8 cellular contexts compared by ENCODE assay signal in the genomic region with DNA sequence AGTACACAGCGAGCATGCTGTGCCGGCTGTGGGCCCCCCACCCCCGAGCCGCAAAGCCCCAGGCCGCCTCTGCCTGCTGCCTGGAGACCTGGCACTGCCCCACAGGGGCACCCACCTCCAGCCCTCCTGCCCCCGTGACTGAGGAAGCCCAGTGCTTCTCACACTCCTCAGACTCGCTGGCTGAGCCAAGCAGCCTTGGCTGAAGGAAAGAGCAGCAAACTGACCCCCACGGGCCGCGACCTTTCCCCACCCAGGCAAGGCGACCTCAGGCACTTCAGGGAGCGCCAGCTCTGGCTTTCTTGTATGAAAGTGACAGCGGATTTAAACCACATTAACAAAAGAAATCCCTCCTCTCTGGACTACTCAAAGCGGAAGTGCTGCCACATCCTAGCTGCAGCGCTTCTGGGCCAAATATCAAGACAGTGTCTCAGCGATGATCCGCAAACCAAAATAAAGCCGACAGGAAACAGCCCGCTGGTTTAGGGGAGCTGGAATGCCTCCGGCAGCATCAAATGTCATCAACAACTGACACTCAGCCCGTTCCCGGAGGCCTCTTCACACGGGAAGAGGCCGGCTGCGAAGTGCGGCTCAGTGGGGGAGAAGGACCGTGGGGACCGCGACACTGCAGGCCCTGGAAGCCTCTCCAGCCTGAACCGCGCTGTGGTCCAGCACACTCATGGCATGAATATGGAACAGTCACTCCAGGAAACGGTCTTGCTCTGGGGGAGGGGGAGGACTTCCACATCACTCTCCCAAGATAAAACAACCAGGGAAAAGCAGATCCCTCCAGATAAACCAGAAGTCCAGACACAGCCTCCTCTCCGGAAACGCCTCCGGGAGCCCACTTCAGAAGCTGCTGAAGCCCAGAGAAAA. TPM values are rescaled to one million over a fixed set of nuclear protein-coding genes. Genes with fewer than 3 reads are reported as not detected.
DNase-seq lines count a peak whose midpoint lies in the region; ATAC-seq and TF ChIP-seq lines count a peak whose summit lies in the region.

No MANE protein-coding gene starts in this region.

- CTCF ChIA-PET in HEK293 (lab: Yijun Ruan, JAX) (interaction anchor here (0.6 kb wide), 1 partner anchor 93 kb away, joined by 3 read pairs; no protein-coding TSS in a partner anchor), PC-3 (lab: Charles Lee) (no interaction called here)

- H3K9ac ChIP-seq in PC-3 (ENCODE audit: low read length), result peak overlapping the region; percentile 66
- H3K9ac ChIP-seq in neural progenitor cell, result no peak overlapping the region

- no peak overlapping the region for H3K27ac ChIP-seq in HEK293 (ENCODE audit: extremely low read depth, low read depth, low read length)
- peak overlapping the region; percentile 72 for H3K27ac ChIP-seq in PC-3 (ENCODE audit: low read length)
- no peak overlapping the region for H3K27ac ChIP-seq in foreskin keratinocyte
- H3K27ac ChIP-seq in neural progenitor cell, result no peak overlapping the region

- no peaks in the 10 kb centered on the region for H3K9me2 ChIP-seq in PC-3 (replicated peaks; ENCODE audit: low read length)

- DNase-seq in COLO829 (ENCODE audit: low spot score), result peak; percentile 77
- peak; percentile 70 for DNase-seq in PC-3
- DNase-seq in activated naive CD4-positive, alpha-beta T cell treated with Interleukin-2 at 50 U/mL for 16 hours, result peak; percentile 54
- DNase-seq in foreskin keratinocyte, result peak; percentile 61 to 77
- peak; percentile 68 for DNase-seq in neural progenitor cell (ENCODE audit: low spot score)
- DNase-seq in NCI-H446 treated with DMSO at 0.1 percent for 48 hours (lab: John Stamatoyannopoulos, UW), result no peak

- intact Hi-C loops in PC-3 (cut with micrococcal nuclease), result no loop called here

- peak overlapping the region; percentile 98 for H3K4me3 Mint-ChIP-seq in neural progenitor cell

- POLR2A ChIA-PET in HEK293 (lab: Yijun Ruan, JAX), result interaction anchor here (0.9 kb wide), 1 partner anchor 12 kb away, joined by 3 read pairs; no protein-coding TSS in a partner anchor
- POLR2A ChIA-PET in PC-3 (lab: Charles Lee; ENCODE audit: unreplicated experiment), result no interaction called here

- H3K27ac Mint-ChIP-seq in neural progenitor cell, result peak overlapping the region; percentile 84

- no peaks in the 10 kb centered on the region for H3K9me3 Mint-ChIP-seq in neural progenitor cell

- H3K9me3 ChIP-seq in HEK293 (ENCODE audit: control insufficient read depth, insufficient read depth, low read depth, low read length) (no peaks in the 10 kb centered on the region), PC-3 (ENCODE audit: low read length) (no peaks in the 10 kb centered on the region), neural progenitor cell (ENCODE audit: low read depth) (no peaks in the 10 kb centered on the region)

- no peak for TF ChIP-seq CTCF in HEK293 (tag by site-specific recombination; IDR thresholded peaks at IDR 0.05)
- TF ChIP-seq CTCF in PC-3 (conservative IDR thresholded peaks at IDR 0.05; ENCODE audit: low read depth, low read length), result no peak
- no peak for TF ChIP-seq CTCF in foreskin keratinocyte (conservative IDR thresholded peaks at IDR 0.05)
- TF ChIP-seq CTCF in neural progenitor cell (IDR thresholded peaks at IDR 0.05), result no peak

- peak overlapping the region; percentile 87 for H3K4me2 ChIP-seq in PC-3 (ENCODE audit: low read length)
- peak overlapping the region; percentile 97 for H3K4me2 ChIP-seq in neural progenitor cell

- H3K4me3 ChIP-seq in HEK293 (ENCODE audit: low read depth, low read length) (peak overlapping the region; percentile 48), PC-3 (ENCODE audit: low read length) (peak overlapping the region; percentile 69), neural progenitor cell (peak overlapping the region; percentile 77)

- H3K4me1 Mint-ChIP-seq in neural progenitor cell, result peaks cover 72% of the 10 kb centered on the region

- H2AFZ ChIP-seq in PC-3 (ENCODE audit: low read length) (peak overlapping the region; percentile 56), neural progenitor cell (replicated peaks) (peak overlapping the region; percentile 3)

- H4K20me1 ChIP-seq in PC-3 (ENCODE audit: low read length), result no peaks in the 10 kb centered on the region
- peaks cover 27% of the 10 kb centered on the region for H4K20me1 ChIP-seq in neural progenitor cell (ENCODE audit: low read depth)

- no peaks in the 10 kb centered on the region for H3K27me3 ChIP-seq in PC-3 (ENCODE audit: low read length)
- H3K27me3 ChIP-seq in foreskin keratinocyte, result no peaks in the 10 kb centered on the region
- H3K27me3 ChIP-seq in neural progenitor cell, result peaks cover 44% of the 10 kb centered on the region

- BruUV-seq in PC-3 (replicated peaks; lab: Mats Ljungman, UMichigan), result TSS peak; percentile 75

- H3K79me2 ChIP-seq in PC-3 (ENCODE audit: low read length), result peaks cover 58% of the 10 kb centered on the region
- H3K79me2 ChIP-seq in neural progenitor cell (ENCODE audit: low read depth), result no peaks in the 10 kb centered on the region

- H3K36me3 Mint-ChIP-seq in neural progenitor cell, result peaks cover 4% of the 10 kb centered on the region

- no peaks in the 10 kb centered on the region for H3K36me3 ChIP-seq in HEK293 (ENCODE audit: control insufficient read depth in 2 of 2, insufficient read depth in 1 of 2, low read length in 2 of 2)
- H3K36me3 ChIP-seq in PC-3 (ENCODE audit: low read depth, low read length), result no peaks in the 10 kb centered on the region
- no peaks in the 10 kb centered on the region for H3K36me3 ChIP-seq in neural progenitor cell

- H3K4me1 ChIP-seq in HEK293 (ENCODE audit: control insufficient read depth, insufficient read depth, low read length) (no peaks in the 10 kb centered on the region), PC-3 (ENCODE audit: insufficient read depth, low read length) (peaks cover 22% of the 10 kb centered on the region), foreskin keratinocyte (peaks cover 4% of the 10 kb centered on the region), neural progenitor cell (peaks cover 37% of the 10 kb centered on the region)

- peaks cover 13% of the 10 kb centered on the region for H3K27me3 Mint-ChIP-seq in neural progenitor cell (ENCODE audit: insufficient read depth, low read depth)

- H3F3A ChIP-seq in PC-3 (ENCODE audit: low read length, unreplicated experiment) (peaks cover 4% of the 10 kb centered on the region), neural progenitor cell (ENCODE audit: low read depth) (peaks cover 25% of the 10 kb centered on the region)

- ATAC-seq in PC-3, result peak; percentile 42
- ATAC-seq in foreskin keratinocyte, result peak; percentile 68
- ATAC-seq in GM21447 (IDR thresholded peaks at IDR 0.05; ENCODE audit: unreplicated experiment), result no peak

TF ChIP-seq in HEK293, 187 proteins besides CTCF, POLR2A, EP300 and RAD21 (continues in another document):
- TF ChIP-seq GLIS1 (tag by site-specific recombination; IDR thresholded peaks at IDR 0.05) (peak; percentile 63), ZNF623 (tag by site-specific recombination; IDR thresholded peaks at IDR 0.05) (no peak), KLF7 (tag by site-specific recombination; IDR thresholded peaks at IDR 0.05; ENCODE audit: borderline replicate concordance) (no peak), ZIC2 (tag by site-specific recombination; IDR thresholded peaks at IDR 0.05) (peak; percentile 77), ZNF785 (tag by site-specific recombination; IDR thresholded peaks at IDR 0.05) (no peak), ZNF514 (tag by site-specific recombination; IDR thresholded peaks at IDR 0.05) (no peak), ZFHX2 (tag by site-specific recombination; conservative IDR thresholded peaks at IDR 0.05) (peak; percentile 41; the same call in 1 of the 2 replicates), SCRT1 (tag by site-specific recombination; IDR thresholded peaks at IDR 0.05; ENCODE audit: borderline replicate concordance) (no peak), ZNF561 (tag by site-specific recombination; IDR thresholded peaks at IDR 0.05; ENCODE audit: borderline replicate concordance) (0 out of 2 replicates have a peak, but pooled peaks have one; percentile 26), ZNF416 (tag by site-specific recombination; IDR thresholded peaks at IDR 0.05) (no peak), HOXC10 (CRISPR knock-in tag; IDR thresholded peaks at IDR 0.05) (no peak)
- TF ChIP-seq, protein P1, sequence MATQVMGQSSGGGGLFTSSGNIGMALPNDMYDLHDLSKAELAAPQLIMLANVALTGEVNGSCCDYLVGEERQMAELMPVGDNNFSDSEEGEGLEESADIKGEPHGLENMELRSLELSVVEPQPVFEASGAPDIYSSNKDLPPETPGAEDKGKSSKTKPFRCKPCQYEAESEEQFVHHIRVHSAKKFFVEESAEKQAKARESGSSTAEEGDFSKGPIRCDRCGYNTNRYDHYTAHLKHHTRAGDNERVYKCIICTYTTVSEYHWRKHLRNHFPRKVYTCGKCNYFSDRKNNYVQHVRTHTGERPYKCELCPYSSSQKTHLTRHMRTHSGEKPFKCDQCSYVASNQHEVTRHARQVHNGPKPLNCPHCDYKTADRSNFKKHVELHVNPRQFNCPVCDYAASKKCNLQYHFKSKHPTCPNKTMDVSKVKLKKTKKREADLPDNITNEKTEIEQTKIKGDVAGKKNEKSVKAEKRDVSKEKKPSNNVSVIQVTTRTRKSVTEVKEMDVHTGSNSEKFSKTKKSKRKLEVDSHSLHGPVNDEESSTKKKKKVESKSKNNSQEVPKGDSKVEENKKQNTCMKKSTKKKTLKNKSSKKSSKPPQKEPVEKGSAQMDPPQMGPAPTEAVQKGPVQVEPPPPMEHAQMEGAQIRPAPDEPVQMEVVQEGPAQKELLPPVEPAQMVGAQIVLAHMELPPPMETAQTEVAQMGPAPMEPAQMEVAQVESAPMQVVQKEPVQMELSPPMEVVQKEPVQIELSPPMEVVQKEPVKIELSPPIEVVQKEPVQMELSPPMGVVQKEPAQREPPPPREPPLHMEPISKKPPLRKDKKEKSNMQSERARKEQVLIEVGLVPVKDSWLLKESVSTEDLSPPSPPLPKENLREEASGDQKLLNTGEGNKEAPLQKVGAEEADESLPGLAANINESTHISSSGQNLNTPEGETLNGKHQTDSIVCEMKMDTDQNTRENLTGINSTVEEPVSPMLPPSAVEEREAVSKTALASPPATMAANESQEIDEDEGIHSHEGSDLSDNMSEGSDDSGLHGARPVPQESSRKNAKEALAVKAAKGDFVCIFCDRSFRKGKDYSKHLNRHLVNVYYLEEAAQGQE (tag by site-specific recombination; IDR thresholded peaks at IDR 0.05), result peak; percentile 47

RNA-seq across cellular contexts. Expression of a gene that starts 1.5 kb away (rescaled TPM):
- total RNA-seq in PC-3 (2014; rRNA removed), result 9.1 and 9.4 TPM in 2 replicates
- 7.7 and 9.2 TPM in 2 replicates for total RNA-seq in foreskin keratinocyte
- 4.1 and 4.8 TPM in 2 replicates for polyA plus RNA-seq in foreskin keratinocyte
- total RNA-seq in neural progenitor cell (ENCODE audit: low replicate concordance), result 2.9 and 6.0 TPM in 2 replicates

RNA-seq across cellular contexts. Expression of a gene that starts 48.1 kb away (rescaled TPM):
- total RNA-seq in PC-3 (2014; rRNA removed) (not detected in 2 replicates), foreskin keratinocyte (not detected in 2 replicates), neural progenitor cell (ENCODE audit: low replicate concordance) (not detected in 2 replicates)
- polyA plus RNA-seq in foreskin keratinocyte, result not detected in 2 replicates
